In genomic region chr1:27568247-27569087, GRCh38 we compare ENCODE assay signal across 8 cellular contexts. TPM values are rescaled to one million over a fixed set of nuclear protein-coding genes. Genes with fewer than 3 reads are reported as not detected.
DNase-seq lines count a peak whose midpoint lies in the region; ATAC-seq and TF ChIP-seq lines count a peak whose summit lies in the region.

No MANE protein-coding gene starts in this region.

- H3K79me1 ChIP-seq in trophoblast cell (ENCODE audit: low read length), result peaks cover 91% of the 10 kb centered on the region

- H4K8ac ChIP-seq in trophoblast cell (ENCODE audit: low read depth, low read length), result peak overlapping the region; percentile 60

- DNase-seq in DMS153 treated with DMSO at 0.1 percent for 48 hours (lab: John Stamatoyannopoulos, UW; ENCODE audit: unreplicated experiment), result peak; percentile 98
- DNase-seq in SK-N-DZ (ENCODE audit: low spot score), result peak; percentile 90
- peak; percentile 81 for DNase-seq in glutamatergic neuron
- peak; percentile 93 to 96 for DNase-seq in trophoblast cell
- peak; percentile 96 for DNase-seq in type B pancreatic cell (ENCODE audit: extremely low spot score, unreplicated experiment)

- H3K4me2 ChIP-seq in trophoblast cell (ENCODE audit: low read length), result peak overlapping the region; percentile 56

- peaks cover 83 to 91% of the 10 kb centered on the region in 2 experiments for H3K4me1 ChIP-seq in trophoblast cell (ENCODE audit: control insufficient read depth in 1 of 2, insufficient read depth in 2 of 2, low read length in 2 of 2)

- H3K27ac Mint-ChIP-seq in IgD-negative memory B cell (peak overlapping the region; percentile 18 to 83 (median 74)), glutamatergic neuron (ENCODE audit: unreplicated experiment) (peak overlapping the region; percentile 62), type B pancreatic cell (peak overlapping the region; percentile 86)
- peak overlapping the region; percentile 55 for H3K27ac Mint-ChIP-seq in activated naive CD4-positive, alpha-beta T cell treated with anti-CD3 and anti-CD28 coated beads, Interleukin-2, amount 50 U/mL, for 24 hours

- peak overlapping the region; percentile 14 for H3K9ac ChIP-seq in trophoblast cell (ENCODE audit: low read length)

- H3K27ac ChIP-seq in trophoblast cell (ENCODE audit: low read depth, low read length), result peak overlapping the region; percentile 99

- WGBS in trophoblast cell (ENCODE audit: extremely low coverage, insufficient coverage, insufficient read length), result no CpG with 5 or more reads among the region's 66 CpGs

- H3K36me3 Mint-ChIP-seq in IgD-negative memory B cell (no peaks in the 10 kb centered on the region), glutamatergic neuron (ENCODE audit: unreplicated experiment) (no peaks in the 10 kb centered on the region), type B pancreatic cell (no peaks in the 10 kb centered on the region)
- no peaks in the 10 kb centered on the region for H3K36me3 Mint-ChIP-seq in activated naive CD4-positive, alpha-beta T cell treated with anti-CD3 and anti-CD28 coated beads, Interleukin-2, amount 50 U/mL, for 24 hours

- H3K36me3 ChIP-seq in trophoblast cell (ENCODE audit: control insufficient read depth in 1 of 2, insufficient read depth in 2 of 2, low read length in 2 of 2), result peaks cover 5 to 10% of the 10 kb centered on the region in 2 experiments

- H3K4me3 Mint-ChIP-seq in IgD-negative memory B cell, result peak overlapping the region; percentile 57 to 90 (median 68)
- H3K4me3 Mint-ChIP-seq in activated naive CD4-positive, alpha-beta T cell treated with anti-CD3 and anti-CD28 coated beads, Interleukin-2, amount 50 U/mL, for 24 hours, result peak overlapping the region; percentile 82
- peak overlapping the region; percentile 78 for H3K4me3 Mint-ChIP-seq in glutamatergic neuron (ENCODE audit: unreplicated experiment)
- peak overlapping the region; percentile 79 for H3K4me3 Mint-ChIP-seq in type B pancreatic cell

- H3K4ac ChIP-seq in trophoblast cell (ENCODE audit: low read depth, low read length), result peak overlapping the region; percentile 82

- H4K91ac ChIP-seq in trophoblast cell (ENCODE audit: low read depth, low read length), result peak overlapping the region; percentile 100

- peak overlapping the region; percentile 38 for H2AK5ac ChIP-seq in trophoblast cell (ENCODE audit: low read length)

- H3K4me1 Mint-ChIP-seq in IgD-negative memory B cell, result peaks cover 3 to 25% (median 16%) of the 10 kb centered on the region in 3 donors
- H3K4me1 Mint-ChIP-seq in activated naive CD4-positive, alpha-beta T cell treated with anti-CD3 and anti-CD28 coated beads, Interleukin-2, amount 50 U/mL, for 24 hours, result peaks cover 40% of the 10 kb centered on the region
- peaks cover 73% of the 10 kb centered on the region for H3K4me1 Mint-ChIP-seq in glutamatergic neuron (ENCODE audit: low read depth, unreplicated experiment)
- H3K4me1 Mint-ChIP-seq in type B pancreatic cell (ENCODE audit: unreplicated experiment), result peaks cover 84% of the 10 kb centered on the region

- peak overlapping the region; percentile 67 for H3K18ac ChIP-seq in trophoblast cell (ENCODE audit: low read length)

- no peak overlapping the region for H3K4me3 ChIP-seq in trophoblast cell (ENCODE audit: low read depth, low read length)

- peak overlapping the region; percentile 69 for H3K14ac ChIP-seq in trophoblast cell (ENCODE audit: low read length)

- H3K27me3 ChIP-seq in trophoblast cell (ENCODE audit: insufficient read depth, low read length), result no peaks in the 10 kb centered on the region

- ATAC-seq in GM21576 (IDR thresholded peaks at IDR 0.05; ENCODE audit: unreplicated experiment), result peak; percentile 79

- no peaks in the 10 kb centered on the region for H3K9me3 ChIP-seq in trophoblast cell (ENCODE audit: insufficient read depth, low read depth, low read length)

- no peak overlapping the region for H3K23ac ChIP-seq in trophoblast cell (ENCODE audit: low read length)

- H3K79me2 ChIP-seq in trophoblast cell (ENCODE audit: control insufficient read depth, insufficient read depth, low read length, poor library complexity), result peaks cover 49% of the 10 kb centered on the region

- H3K9me3 Mint-ChIP-seq in IgD-negative memory B cell, result no peaks in the 10 kb centered on the region
- no peaks in the 10 kb centered on the region for H3K9me3 Mint-ChIP-seq in activated naive CD4-positive, alpha-beta T cell treated with anti-CD3 and anti-CD28 coated beads, Interleukin-2, amount 50 U/mL, for 24 hours
- peaks cover 5% of the 10 kb centered on the region for H3K9me3 Mint-ChIP-seq in glutamatergic neuron (ENCODE audit: unreplicated experiment)
- H3K9me3 Mint-ChIP-seq in type B pancreatic cell, result no peaks in the 10 kb centered on the region

- TF ChIP-seq CTCF in glutamatergic neuron (IDR thresholded peaks at IDR 0.05; ENCODE audit: partially characterized antibody, unreplicated experiment) (peak; percentile 82), type B pancreatic cell (conservative IDR thresholded peaks at IDR 0.05) (peak; percentile 85)

- H2BK12ac ChIP-seq in trophoblast cell (ENCODE audit: low read length), result peak overlapping the region; percentile 54

- H4K12ac ChIP-seq in trophoblast cell (ENCODE audit: low read depth, low read length), result peak overlapping the region; percentile 22

- H3K27me3 Mint-ChIP-seq in IgD-negative memory B cell, result no peaks in the 10 kb centered on the region
- H3K27me3 Mint-ChIP-seq in activated naive CD4-positive, alpha-beta T cell treated with anti-CD3 and anti-CD28 coated beads, Interleukin-2, amount 50 U/mL, for 24 hours, result no peaks in the 10 kb centered on the region
- H3K27me3 Mint-ChIP-seq in glutamatergic neuron (ENCODE audit: unreplicated experiment), result peaks cover 22% of the 10 kb centered on the region
- H3K27me3 Mint-ChIP-seq in type B pancreatic cell, result no peaks in the 10 kb centered on the region

- peak overlapping the region; percentile 73 for H2BK120ac ChIP-seq in trophoblast cell (ENCODE audit: insufficient read depth, low read length, poor library complexity)

- peak overlapping the region; percentile 99 for H2BK5ac ChIP-seq in trophoblast cell (ENCODE audit: low read depth, low read length, poor library complexity)

- H2AFZ ChIP-seq in trophoblast cell (ENCODE audit: insufficient read depth, low read length, poor library complexity), result no peak overlapping the region

RNA-seq across cellular contexts. Expression of gene AHDC1, which starts 35.5 kb away (rescaled TPM):
- 1.1 TPM for polyA plus RNA-seq in IgD-negative memory B cell
- polyA plus RNA-seq in SK-N-DZ (2014; cell fraction: cytosol; rRNA removed), result 1.5 and 3.5 TPM in 2 replicates
- polyA plus RNA-seq in SK-N-DZ (2014; cell fraction: nucleus; rRNA removed), result 3.2 and 3.8 TPM in 2 replicates
- total RNA-seq in glutamatergic neuron (ENCODE audit: unreplicated experiment) (131 TPM), type B pancreatic cell (ENCODE audit: low replicate concordance) (49.3 and 61.0 TPM in 2 replicates)
- polyA plus RNA-seq in trophoblast cell (2013), result 37.4 and 37.5 TPM in 2 replicates
